8 cellular contexts compared by ENCODE assay signal in the genomic region with DNA sequence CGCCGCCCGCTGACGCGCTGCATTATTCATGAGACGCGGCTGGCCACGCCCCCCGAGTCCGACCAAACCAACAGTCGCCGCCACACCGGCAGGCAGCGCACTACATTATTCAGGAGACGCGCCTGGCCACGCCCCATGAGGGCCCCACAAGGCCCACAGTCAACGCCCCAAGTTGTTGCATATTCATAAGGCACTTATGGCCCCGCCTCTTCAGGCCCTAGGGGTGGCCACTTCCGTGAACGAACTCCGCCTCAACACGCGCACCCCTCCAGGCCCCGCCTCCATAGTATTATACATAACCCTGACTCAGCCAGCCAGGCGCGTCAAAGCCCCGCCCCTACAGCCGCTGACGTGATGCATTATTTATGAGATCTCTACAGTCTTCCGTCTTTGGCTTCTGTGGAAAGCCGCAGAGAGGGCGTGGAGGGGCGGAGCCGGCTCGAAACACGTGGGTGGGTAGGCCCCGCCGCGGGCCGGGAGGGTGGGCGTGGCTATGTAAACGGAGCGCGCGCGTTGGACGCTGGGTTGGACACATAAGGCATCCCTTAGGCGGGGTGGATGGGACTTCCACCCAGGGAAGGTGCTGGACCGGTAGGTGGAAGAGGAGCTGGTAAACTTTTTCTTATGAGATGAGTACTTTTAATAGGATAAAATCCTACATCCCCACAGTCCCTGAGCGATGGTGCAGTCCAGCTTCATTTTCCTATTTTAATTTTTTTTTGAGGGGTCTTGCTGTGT. TPM values are rescaled to one million over a fixed set of nuclear protein-coding genes. Genes with fewer than 3 reads are reported as not detected.
DNase-seq lines count a peak whose midpoint lies in the region; ATAC-seq and TF ChIP-seq lines count a peak whose summit lies in the region.

No MANE protein-coding gene starts in this region.

- peak overlapping the region; percentile 96 for H3K27ac Mint-ChIP-seq in GM23338
- H3K27ac Mint-ChIP-seq in naive thymus-derived CD8-positive, alpha-beta T cell = peak overlapping the region; percentile 91 to 99 (median 96)
- H3K27ac Mint-ChIP-seq in stimulated activated naive B cell treated with anti-CD40 and anti-IgM and Interleukin-4, amounts not matched to agents 10 μg/mL and 1 μg/mL and 100 μg/mL, for 72 hours = peak overlapping the region; percentile 99

- DNase-seq in GM23338 (ENCODE audit: low spot score) (peak; percentile 100), Kasumi-1 (lab: John Stamatoyannopoulos, UW) (peak; percentile 99), RKO (ENCODE audit: low spot score) (peak; percentile 100), fibroblast of mammary gland (ENCODE audit: low read depth) (peak; percentile 100)
- peak; percentile 100 for DNase-seq in activated T-helper 1 cell treated with anti-CD3 and anti-CD28 coated beads, Interleukin-2, amount 50 U/mL, for 16 hours (ENCODE audit: low read depth in 1 of 2, low spot score in 1 of 2)
- peak; percentile 98 to 100 (median 100) for DNase-seq in naive thymus-derived CD8-positive, alpha-beta T cell
- peak; percentile 100 for DNase-seq in stimulated activated naive B cell treated with anti-CD40 and anti-IgM and Interleukin-4, amounts not matched to agents 10 μg/mL and 1 μg/mL and 100 μg/mL, for 72 hours

- TF ChIP-seq CTCF in DOHH2 (IDR thresholded peaks at IDR 0.05; ENCODE audit: low read depth, low read length, poor library complexity, severe bottlenecking) (no peak), GM23338 (conservative IDR thresholded peaks at IDR 0.05; ENCODE audit: low read depth in 2 of 2) (no peak), fibroblast of mammary gland (conservative IDR thresholded peaks at IDR 0.05; ENCODE audit: control insufficient read depth, insufficient read depth, low read depth, low read length) (no peak)

- H3K4me3 ChIP-seq in DOHH2 (ENCODE audit: low read length) (peak overlapping the region; percentile 98), GM23338 (peak overlapping the region; percentile 87; the same call in 1 of the 2 replicates), fibroblast of mammary gland (ENCODE audit: control insufficient read depth, low read depth, low read length) (peak overlapping the region; percentile 73)

- POLR2A ChIA-PET in naive thymus-derived CD8-positive, alpha-beta T cell (lab: Charles Lee) = interaction anchor here (0.5 to 5.9 kb wide), 14 partner anchors 14 to 477 kb away, joined by 3 to 71 read pairs (median 6); partner anchors contain the start of genes FKBP8, KXD1, REX1BD and UBA52

- peaks cover 14% of the 10 kb centered on the region for H3K27me3 Mint-ChIP-seq in GM23338 (ENCODE audit: insufficient read depth, low read depth, poor library complexity)
- H3K27me3 Mint-ChIP-seq in naive thymus-derived CD8-positive, alpha-beta T cell = no peaks in the 10 kb centered on the region
- no peaks in the 10 kb centered on the region for H3K27me3 Mint-ChIP-seq in stimulated activated naive B cell treated with anti-CD40 and anti-IgM and Interleukin-4, amounts not matched to agents 10 μg/mL and 1 μg/mL and 100 μg/mL, for 72 hours

- no peaks in the 10 kb centered on the region for H3F3A ChIP-seq in DOHH2 (ENCODE audit: control insufficient read depth, insufficient read depth)
- H3F3A ChIP-seq in GM23338 (replicated peaks; ENCODE audit: low read depth) = peaks cover 12% of the 10 kb centered on the region

- no peaks in the 10 kb centered on the region for H3K9me3 ChIP-seq in DOHH2 (ENCODE audit: control insufficient read depth, insufficient read depth, low read length)

- no peaks in the 10 kb centered on the region for H3K36me3 Mint-ChIP-seq in GM23338 (ENCODE audit: low read depth)
- no peaks in the 10 kb centered on the region for H3K36me3 Mint-ChIP-seq in naive thymus-derived CD8-positive, alpha-beta T cell
- H3K36me3 Mint-ChIP-seq in stimulated activated naive B cell treated with anti-CD40 and anti-IgM and Interleukin-4, amounts not matched to agents 10 μg/mL and 1 μg/mL and 100 μg/mL, for 72 hours = peaks cover 2 to 9% of the 10 kb centered on the region in 2 donors

- peaks cover 10% of the 10 kb centered on the region for H3K4me1 ChIP-seq in DOHH2 (ENCODE audit: control insufficient read depth, low read length)
- H3K4me1 ChIP-seq in GM23338 (ENCODE audit: insufficient read depth) = peaks cover 4% of the 10 kb centered on the region; the same call in 1 of the 2 replicates

- peak; percentile 84 for ATAC-seq in GM23338
- ATAC-seq in naive thymus-derived CD8-positive, alpha-beta T cell = peak; percentile 87
- peak; percentile 89 to 91 for ATAC-seq in stimulated activated naive B cell treated with anti-CD40 and anti-IgM and Interleukin-4, amounts not matched to agents 10 μg/mL and 1 μg/mL and 100 μg/mL, for 72 hours (replicated peaks)

- H3K27ac ChIP-seq in DOHH2 (ENCODE audit: low read depth, low read length) (no peak overlapping the region), GM23338 (ENCODE audit: low read depth) (no peak overlapping the region)

- peaks cover 3% of the 10 kb centered on the region; the same call in 2 of the 3 replicates for H3K4me1 Mint-ChIP-seq in GM23338
- H3K4me1 Mint-ChIP-seq in naive thymus-derived CD8-positive, alpha-beta T cell = peaks cover 7 to 33% (median 25%) of the 10 kb centered on the region in 4 donors
- peaks cover 16 to 33% of the 10 kb centered on the region in 2 donors for H3K4me1 Mint-ChIP-seq in stimulated activated naive B cell treated with anti-CD40 and anti-IgM and Interleukin-4, amounts not matched to agents 10 μg/mL and 1 μg/mL and 100 μg/mL, for 72 hours

- H3K4me2 ChIP-seq in DOHH2 (ENCODE audit: low read length) = peak overlapping the region; percentile 68
- H3K4me2 ChIP-seq in GM23338 = no peak overlapping the region

- H3K9me2 ChIP-seq in DOHH2 (replicated peaks; ENCODE audit: control insufficient read depth, low read length) (no peaks in the 10 kb centered on the region), GM23338 (ENCODE audit: insufficient read depth) (no peaks in the 10 kb centered on the region)

- H3K27me3 ChIP-seq in DOHH2 (ENCODE audit: control insufficient read depth, low read length) = no peaks in the 10 kb centered on the region
- H3K27me3 ChIP-seq in GM23338 (ENCODE audit: insufficient read depth) = no peaks in the 10 kb centered on the region

- H2AFZ ChIP-seq in GM23338 = no peak overlapping the region

- H3K79me2 ChIP-seq in DOHH2 (ENCODE audit: control insufficient read depth, low read length) (peaks cover 46% of the 10 kb centered on the region), GM23338 (replicated peaks; ENCODE audit: insufficient read depth) (peaks cover 37% of the 10 kb centered on the region)

- H4K20me1 ChIP-seq in DOHH2 (ENCODE audit: control insufficient read depth, insufficient read depth, low read depth, low read length) = peaks cover 5% of the 10 kb centered on the region; the same call in 1 of the 2 replicates
- H4K20me1 ChIP-seq in GM23338 (replicated peaks; ENCODE audit: insufficient read depth) = peaks cover 28% of the 10 kb centered on the region

- H3K9me3 Mint-ChIP-seq in GM23338 = no peaks in the 10 kb centered on the region
- no peaks in the 10 kb centered on the region for H3K9me3 Mint-ChIP-seq in naive thymus-derived CD8-positive, alpha-beta T cell
- no peaks in the 10 kb centered on the region for H3K9me3 Mint-ChIP-seq in stimulated activated naive B cell treated with anti-CD40 and anti-IgM and Interleukin-4, amounts not matched to agents 10 μg/mL and 1 μg/mL and 100 μg/mL, for 72 hours

- H3K4me3 Mint-ChIP-seq in GM23338 = peak overlapping the region; percentile 90
- peak overlapping the region; percentile 86 to 99 (median 94) for H3K4me3 Mint-ChIP-seq in naive thymus-derived CD8-positive, alpha-beta T cell
- peak overlapping the region; percentile 92 to 95 for H3K4me3 Mint-ChIP-seq in stimulated activated naive B cell treated with anti-CD40 and anti-IgM and Interleukin-4, amounts not matched to agents 10 μg/mL and 1 μg/mL and 100 μg/mL, for 72 hours

- H3K36me3 ChIP-seq in DOHH2 (ENCODE audit: control insufficient read depth, low read length) = peaks cover 8% of the 10 kb centered on the region
- no peaks in the 10 kb centered on the region for H3K36me3 ChIP-seq in GM23338 (ENCODE audit: insufficient read depth)

RNA-seq across cellular contexts. Expression of gene ELL, which starts 0.4 kb away (rescaled TPM):
- total RNA-seq in GM23338 (2014; rRNA removed; shearing (Covaris generic)) = 16.2 and 20.1 TPM in 2 replicates
- polyA plus RNA-seq in GM23338 (2016; fragmentation: Nextera tagmentation; extraction: Ambion mirVana) = 9.1 and 11.3 TPM in 2 replicates
- 10 to 100 TPM; 23.7 to 24.1 TPM for total RNA-seq in naive thymus-derived CD8-positive, alpha-beta T cell
- polyA plus RNA-seq in naive thymus-derived CD8-positive, alpha-beta T cell = 10 to 100 TPM in 1 of 3 donors, 1 to 10 TPM in 2; 7.6 to 11.0 (median 9.3) TPM

RNA-seq across cellular contexts. Expression of gene FKBP8, which starts 21.1 kb away (rescaled TPM):
- total RNA-seq in GM23338 (2014; rRNA removed; shearing (Covaris generic)) = 291 and 367 TPM in 2 replicates
- 158 and 164 TPM in 2 replicates for polyA plus RNA-seq in GM23338 (2016; fragmentation: Nextera tagmentation; extraction: Ambion mirVana)
- total RNA-seq in naive thymus-derived CD8-positive, alpha-beta T cell = 100 to 1,000 TPM; 235 to 236 TPM
- polyA plus RNA-seq in naive thymus-derived CD8-positive, alpha-beta T cell = 100 to 1,000 TPM in 2 of 3 donors, 10 to 100 TPM in 1; 87.0 to 125 (median 106) TPM

RNA-seq across cellular contexts. Expression of gene KXD1, which starts 35.4 kb away (rescaled TPM):
- 162 and 164 TPM in 2 replicates for total RNA-seq in GM23338 (2014; rRNA removed; shearing (Covaris generic))
- polyA plus RNA-seq in GM23338 (2016; fragmentation: Nextera tagmentation; extraction: Ambion mirVana) = 108 and 111 TPM in 2 replicates
- 10 to 100 TPM; 96.2 to 97.9 TPM for total RNA-seq in naive thymus-derived CD8-positive, alpha-beta T cell
- polyA plus RNA-seq in naive thymus-derived CD8-positive, alpha-beta T cell = 10 to 100 TPM; 68.3 to 80.2 (median 79.4) TPM

RNA-seq across cellular contexts. Expression of gene UBA52, which starts 49.4 kb away (rescaled TPM):
- total RNA-seq in GM23338 (2014; rRNA removed; shearing (Covaris generic)) = 627 and 649 TPM in 2 replicates
- polyA plus RNA-seq in GM23338 (2016; fragmentation: Nextera tagmentation; extraction: Ambion mirVana) = 1,301 and 1,361 TPM in 2 replicates
- total RNA-seq in naive thymus-derived CD8-positive, alpha-beta T cell = 1,000 to 10,000 TPM; 1,986 to 2,036 TPM
- polyA plus RNA-seq in naive thymus-derived CD8-positive, alpha-beta T cell = 1,000 to 10,000 TPM; 1,743 to 2,077 (median 1,903) TPM
